Comparison of ENCODE assay signal across 9 cellular contexts in genomic region chr9:129131300-129132145, GRCh38. TPM values are rescaled to one million over a fixed set of nuclear protein-coding genes. Genes with fewer than 3 reads are reported as not detected.
DNase-seq lines count a peak whose midpoint lies in the region; ATAC-seq and TF ChIP-seq lines count a peak whose summit lies in the region.
"Had no signal": no experiment of that assay in that cellular context is flagged by ENCODE, and none has a peak within 500 bp of the region (broad histone marks: within the 10 kb centered on the region; RNA-seq: fewer than 3 reads in every experiment).

No MANE protein-coding gene starts in this region.

- H3K36me3 Mint-ChIP-seq in T-cell = peaks cover 33% of the 10 kb centered on the region
- peaks cover 14% of the 10 kb centered on the region for H3K36me3 Mint-ChIP-seq in activated naive CD8-positive, alpha-beta T cell treated with anti-CD3 and anti-CD28 coated beads for 36 hours

- H3K4me1 ChIP-seq in heart left ventricle = peaks cover 0 to 17% (median 0%) of the 10 kb centered on the region in 12 donors

- ATAC-seq in T-cell (replicated peaks in 1 of 4) (peak; percentile 96 to 100 (median 98)), heart left ventricle (peak; percentile 55 to 88 (median 86)), GM21367 (IDR thresholded peaks at IDR 0.05; ENCODE audit: unreplicated experiment) (no peak)

- no peak overlapping the region for H3K4me3 ChIP-seq in heart left ventricle
- H3K4me3 ChIP-seq: BLaER1 treated with 17β-estradiol and CSF1 and Interleukin-3, amounts not matched to agents 10 nM and 100 nM had no signal

- no peaks in the 10 kb centered on the region for H3K9me3 Mint-ChIP-seq in T-cell
- H3K9me3 Mint-ChIP-seq in activated naive CD8-positive, alpha-beta T cell treated with anti-CD3 and anti-CD28 coated beads for 36 hours = no peaks in the 10 kb centered on the region

- POLR2A ChIA-PET in T-cell (lab: Charles Lee) = interaction anchor here in 1 of 2 donors (1.1 kb wide), 1 partner anchor 494 kb away, joined by 6 read pairs; the partner anchor contains the start of gene NTMT1

- CTCF ChIA-PET in T-cell (lab: Charles Lee) = interaction anchor here (0.6 to 3.0 kb wide), 24 partner anchors 9 to 937 kb away, joined by 3 to 45 read pairs (median 4); partner anchors contain the start of genes C9orf50 (in 1 of the 2), NTMT1 (in 1 of the 2) and PTPA (in 1 of the 2)

- no peak overlapping the region for H3K4me3 Mint-ChIP-seq in T-cell
- H3K4me3 Mint-ChIP-seq in activated naive CD8-positive, alpha-beta T cell treated with anti-CD3 and anti-CD28 coated beads for 36 hours = no peak overlapping the region

- no peaks in the 10 kb centered on the region for H3K27me3 ChIP-seq in heart left ventricle
- H3K27me3 ChIP-seq: BLaER1 treated with 17β-estradiol and CSF1 and Interleukin-3, amounts not matched to agents 10 nM and 100 nM had no signal

- H3K9me3 ChIP-seq in heart left ventricle = no peaks in the 10 kb centered on the region
- H3K9me3 ChIP-seq: BLaER1 treated with 17β-estradiol and CSF1 and Interleukin-3, amounts not matched to agents 10 nM and 100 nM had no signal

- H3K36me3 ChIP-seq in heart left ventricle = peaks cover 0 to 93% (median 62%) of the 10 kb centered on the region in 9 donors

- H3K27ac ChIP-seq in heart left ventricle = no peak overlapping the region
- H3K27ac ChIP-seq: BLaER1 treated with 17β-estradiol and CSF1 and Interleukin-3, amounts not matched to agents 10 nM and 100 nM had no signal

- no peaks in the 10 kb centered on the region for H3K27me3 Mint-ChIP-seq in T-cell
- H3K27me3 Mint-ChIP-seq in activated naive CD8-positive, alpha-beta T cell treated with anti-CD3 and anti-CD28 coated beads for 36 hours = no peaks in the 10 kb centered on the region

- peak; percentile 27 for DNase-seq in NCI-H2029 (lab: John Stamatoyannopoulos, UW)
- DNase-seq in NCI-H2029 treated with DMSO at 0.1 percent for 48 hours (lab: John Stamatoyannopoulos, UW) = no peak
- peak; percentile 45 for DNase-seq in KG1 (lab: John Stamatoyannopoulos, UW)
- peak; percentile 66 to 88 (median 80) for DNase-seq in T-cell
- DNase-seq in activated naive CD8-positive, alpha-beta T cell treated with anti-CD3 and anti-CD28 coated beads for 36 hours = peak; percentile 81
- DNase-seq in heart left ventricle = peak; percentile 75 to 87 (median 78)
- DNase-seq in retina = peak; percentile 91

- intact Hi-C loops in heart left ventricle (cut with DNase I) = loop anchor here in 9 of 10 donors (1.0 to 10.0 kb wide), 8 partner anchors 479 to 663 kb away; partner anchors contain the start of genes C9orf50 (in 1 of the 9) and NTMT1 (in 1 of the 9)

- H3K4me1 Mint-ChIP-seq in T-cell = peaks cover 6 to 8% (median 6%) of the 10 kb centered on the region in 3 donors
- H3K4me1 Mint-ChIP-seq in activated naive CD8-positive, alpha-beta T cell treated with anti-CD3 and anti-CD28 coated beads for 36 hours = peaks cover 6% of the 10 kb centered on the region

- TF ChIP-seq CTCF in heart left ventricle (IDR thresholded peaks at IDR 0.05) = peak; percentile 92 to 99 (median 98)

- no peak for TF ChIP-seq POLR2A in heart left ventricle (IDR thresholded peaks at IDR 0.05)

- peak overlapping the region in 1 of 2 donors; percentile 16 for H3K27ac Mint-ChIP-seq in T-cell
- no peak overlapping the region for H3K27ac Mint-ChIP-seq in activated naive CD8-positive, alpha-beta T cell treated with anti-CD3 and anti-CD28 coated beads for 36 hours

- 42 to 54% (median 51%) methylated on average over 13 of the region's 13 CpGs for WGBS in heart left ventricle, 4 donors

RNA-seq across cellular contexts. Expression of gene PTPA, which starts 20.3 kb away (rescaled TPM):
- 10 to 100 TPM; 51.3 to 71.5 (median 65.5) TPM for total RNA-seq in T-cell
- 100 to 1,000 TPM; 101 to 104 TPM for total RNA-seq in activated naive CD8-positive, alpha-beta T cell treated with anti-CD3 and anti-CD28 coated beads for 36 hours
- 100 to 1,000 TPM in 8 of 9 donors, 10 to 100 TPM in 1; 96.0 to 212 (median 172) TPM for total RNA-seq in heart left ventricle
- polyA plus RNA-seq in heart left ventricle = 100 to 1,000 TPM; 129 to 211 TPM

RNA-seq across cellular contexts. Expression of gene CRAT, which starts 20.9 kb away (rescaled TPM):
- 10 to 100 TPM in 4 of 5 donors, 1 to 10 TPM in 1; 6.6 to 17.5 (median 13.9) TPM for total RNA-seq in T-cell
- 1 to 10 TPM; 7.3 to 7.9 TPM for total RNA-seq in activated naive CD8-positive, alpha-beta T cell treated with anti-CD3 and anti-CD28 coated beads for 36 hours
- total RNA-seq in heart left ventricle = 100 to 1,000 TPM in 2 of 9 donors, 10 to 100 TPM in 7; 50.8 to 126 (median 68.2) TPM
- polyA plus RNA-seq in heart left ventricle = 10 to 100 TPM; 37.0 to 64.7 TPM

RNA-seq across cellular contexts. Expression of gene IER5L, which starts 46.5 kb away (rescaled TPM):
- total RNA-seq in T-cell (1 to 10 TPM; 1.3 to 7.7 (median 6.7) TPM), heart left ventricle (10 to 100 TPM in 3 of 9 donors, 1 to 10 TPM in 6; 4.1 to 18.4 (median 5.5) TPM)
- total RNA-seq in activated naive CD8-positive, alpha-beta T cell treated with anti-CD3 and anti-CD28 coated beads for 36 hours = 1 to 10 TPM; 1.1 to 1.2 TPM
- 1 to 10 TPM; 2.8 to 7.3 TPM for polyA plus RNA-seq in heart left ventricle

RNA-seq across cellular contexts. Expression of gene DOLPP1, which starts 50.6 kb away (rescaled TPM):
- total RNA-seq in T-cell (10 to 100 TPM in 3 of 5 donors, 1 to 10 TPM in 2; 5.1 to 14.4 (median 11.8) TPM), heart left ventricle (10 to 100 TPM in 1 of 9 donors, 1 to 10 TPM in 8; 3.2 to 10.3 (median 5.8) TPM)
- total RNA-seq in activated naive CD8-positive, alpha-beta T cell treated with anti-CD3 and anti-CD28 coated beads for 36 hours = 10 to 100 TPM; 17.7 to 20.8 TPM
- polyA plus RNA-seq in heart left ventricle = 10 to 100 TPM in 1 of 2 donors, 1 to 10 TPM in 1; 3.0 to 11.5 TPM
